Comparison of ENCODE assay signal across 34 cellular contexts in genomic region chr13:93655132-93655531, GRCh38.
"Had no signal": no experiment of that assay in that cellular context is flagged by ENCODE, and none has a peak within 500 bp of the region (broad histone marks: within the 10 kb centered on the region; RNA-seq: fewer than 3 reads in every experiment).

No MANE protein-coding gene starts in this region.

- H3K27me3 Mint-ChIP-seq: activated B cell treated with CpG ODN at 0.5 μM for 24 hours; activated CD8-positive, alpha-beta memory T cell treated with anti-CD3 and anti-CD28 coated beads, Interleukin-2, amount 10 ng/mL, durations not matched to agents 7 days and 5 days; activated CD8-positive, alpha-beta T cell treated with anti-CD3 and anti-CD28 coated beads for 36 hours; activated naive CD4-positive, alpha-beta T cell treated with anti-CD3 and anti-CD28 coated beads, Interleukin-2, amount 50 U/mL, for 24 hours; activated naive CD8-positive, alpha-beta T cell treated with anti-CD3 and anti-CD28 coated beads for 36 hours; activated naive CD8-positive, alpha-beta T cell treated with anti-CD3 and anti-CD28 coated beads, Interleukin-2, amount 50 U/mL, for 24 hours; effector memory CD8-positive, alpha-beta T cell had no signal

- H3K27ac Mint-ChIP-seq: activated B cell treated with CpG ODN at 0.5 μM for 24 hours; activated CD8-positive, alpha-beta memory T cell treated with anti-CD3 and anti-CD28 coated beads, Interleukin-2, amount 10 ng/mL, durations not matched to agents 7 days and 5 days; activated CD8-positive, alpha-beta T cell treated with anti-CD3 and anti-CD28 coated beads for 36 hours; activated naive CD4-positive, alpha-beta T cell treated with anti-CD3 and anti-CD28 coated beads for 36 hours; activated naive CD4-positive, alpha-beta T cell treated with anti-CD3 and anti-CD28 coated beads, Interleukin-2, amount 50 U/mL, for 24 hours; activated naive CD8-positive, alpha-beta T cell treated with anti-CD3 and anti-CD28 coated beads for 36 hours; activated naive CD8-positive, alpha-beta T cell treated with anti-CD3 and anti-CD28 coated beads, Interleukin-2, amount 50 U/mL, for 24 hours; activated T-helper 1 cell treated with anti-CD3 and anti-CD28 coated beads, Interleukin-12 subunit alpha, Interleukin-12 subunit beta, Interleukin-2, Interleukin-4 antibody, amounts not matched to agents 30 ng/mL and 10 ng/mL and 1 ng/mL, durations not matched to agents 14 hours and 24 hours and 36 hours; activated T-helper 2 cell treated with anti-CD3 and anti-CD28 coated beads, Interferon-gamma antibody, Interleukin-2, Interleukin-4, amounts not matched to agents 10 μg/mL and 5 μg/mL and 100 μg/mL, durations not matched to agents 14 hours and 24 hours and 36 hours; effector memory CD8-positive, alpha-beta T cell; T-helper 2 cell treated with Interferon-gamma antibody and Interleukin-4, amounts not matched to agents 5 μg/mL and 100 μg/mL, for 36 hours had no signal

- H3K36me3 ChIP-seq: adrenal gland, esophagus muscularis mucosa, gastrocnemius medialis had no signal

- H3K4me3 ChIP-seq: adrenal gland, body of pancreas, esophagus muscularis mucosa, gastrocnemius medialis had no signal

- H3K4me1 Mint-ChIP-seq: activated B cell treated with CpG ODN at 0.5 μM for 24 hours; activated CD8-positive, alpha-beta memory T cell treated with anti-CD3 and anti-CD28 coated beads, Interleukin-2, amount 10 ng/mL, durations not matched to agents 7 days and 5 days; activated naive CD4-positive, alpha-beta T cell treated with anti-CD3 and anti-CD28 coated beads, Interleukin-2, amount 50 U/mL, for 24 hours; activated naive CD8-positive, alpha-beta T cell treated with anti-CD3 and anti-CD28 coated beads for 36 hours; activated naive CD8-positive, alpha-beta T cell treated with anti-CD3 and anti-CD28 coated beads, Interleukin-2, amount 50 U/mL, for 24 hours had no signal

- DNase-seq: activated B cell treated with CpG ODN at 0.5 μM for 24 hours; activated CD4-positive, alpha-beta T cell treated with anti-CD3 and anti-CD28 coated beads for 48 hours; activated CD4-positive, alpha-beta T cell treated with anti-CD3 and anti-CD28 coated beads, Interleukin-2, amount 50 U/mL, for 1 hour; activated CD4-positive, alpha-beta T cell treated with anti-CD3 and anti-CD28 coated beads, Interleukin-2, amount 50 U/mL, for 48 hours; activated CD8-positive, alpha-beta memory T cell treated with anti-CD3 and anti-CD28 coated beads, Interleukin-2, amount 10 ng/mL, durations not matched to agents 7 days and 5 days; activated CD8-positive, alpha-beta memory T cell treated with anti-CD3 and anti-CD28 coated beads, Interleukin-2, amount 50 U/mL, for 4 hours; activated CD8-positive, alpha-beta T cell treated with anti-CD3 and anti-CD28 coated beads for 36 hours; activated effector memory CD4-positive, alpha-beta T cell treated with anti-CD3 and anti-CD28 coated beads, Interleukin-2, amount 50 U/mL, for 16 hours; activated naive CD4-positive, alpha-beta T cell treated with anti-CD3 and anti-CD28 coated beads for 36 hours; activated naive CD8-positive, alpha-beta T cell treated with anti-CD3 and anti-CD28 coated beads for 36 hours; activated naive CD8-positive, alpha-beta T cell treated with anti-CD3 and anti-CD28 coated beads, Interleukin-2, amount 50 U/mL, for 24 hours; activated T-cell treated with anti-CD3 and anti-CD28 coated beads, Interleukin-2, amount 50 U/mL, for 1 hour; activated T-cell treated with anti-CD3 and anti-CD28 coated beads, Interleukin-2, amount 50 U/mL, for 48 hours; adrenal gland; amygdala; aorta; body of pancreas; caudate nucleus; cortex of kidney; dermis blood vessel endothelial cell; effector CD4-positive, alpha-beta T cell; effector memory CD8-positive, alpha-beta T cell; erythroblast; foreskin keratinocyte; gastrocnemius medialis; hippocampal formation; T1000; WERI-Rb-1 had no signal

- H3K27me3 ChIP-seq: adrenal gland, body of pancreas, esophagus muscularis mucosa, foreskin keratinocyte, gastrocnemius medialis had no signal

- H3K4me1 ChIP-seq: adrenal gland, body of pancreas, esophagus muscularis mucosa, foreskin keratinocyte, gastrocnemius medialis had no signal

- H3K9me3 Mint-ChIP-seq: activated CD8-positive, alpha-beta T cell treated with anti-CD3 and anti-CD28 coated beads for 36 hours; activated naive CD4-positive, alpha-beta T cell treated with anti-CD3 and anti-CD28 coated beads for 36 hours; activated naive CD8-positive, alpha-beta T cell treated with anti-CD3 and anti-CD28 coated beads for 36 hours; activated T-helper 1 cell treated with anti-CD3 and anti-CD28 coated beads, Interleukin-12 subunit alpha, Interleukin-12 subunit beta, Interleukin-2, Interleukin-4 antibody, amounts not matched to agents 30 ng/mL and 10 ng/mL and 1 ng/mL, durations not matched to agents 14 hours and 24 hours and 36 hours; activated T-helper 2 cell treated with anti-CD3 and anti-CD28 coated beads, Interferon-gamma antibody, Interleukin-2, Interleukin-4, amounts not matched to agents 10 μg/mL and 5 μg/mL and 100 μg/mL, durations not matched to agents 14 hours and 24 hours and 36 hours; effector memory CD8-positive, alpha-beta T cell; T-helper 2 cell treated with Interferon-gamma antibody and Interleukin-4, amounts not matched to agents 5 μg/mL and 100 μg/mL, for 36 hours had no signal

- H3K27ac ChIP-seq: adrenal gland, body of pancreas, esophagus muscularis mucosa, foreskin keratinocyte, gastrocnemius medialis, WERI-Rb-1 had no signal

- ATAC-seq: activated CD4-positive, CD25-positive, alpha-beta regulatory T cell treated with anti-CD3 and anti-CD28 coated beads, Interleukin-2, amount 50 U/mL, for 24 hours; activated CD8-positive, alpha-beta memory T cell treated with anti-CD3 and anti-CD28 coated beads, Interleukin-2, amount 10 ng/mL, durations not matched to agents 7 days and 5 days; activated CD8-positive, alpha-beta T cell treated with anti-CD3 and anti-CD28 coated beads for 36 hours; activated naive CD8-positive, alpha-beta T cell treated with anti-CD3 and anti-CD28 coated beads, Interleukin-2, amount 50 U/mL, for 24 hours; body of pancreas; effector memory CD8-positive, alpha-beta T cell; foreskin keratinocyte; gastrocnemius medialis had no signal

- H3K36me3 Mint-ChIP-seq: activated CD8-positive, alpha-beta memory T cell treated with anti-CD3 and anti-CD28 coated beads, Interleukin-2, amount 10 ng/mL, durations not matched to agents 7 days and 5 days; activated naive CD4-positive, alpha-beta T cell treated with anti-CD3 and anti-CD28 coated beads, Interleukin-2, amount 50 U/mL, for 24 hours; activated naive CD8-positive, alpha-beta T cell treated with anti-CD3 and anti-CD28 coated beads for 36 hours had no signal

- H3K4me3 Mint-ChIP-seq: activated B cell treated with CpG ODN at 0.5 μM for 24 hours; activated CD8-positive, alpha-beta memory T cell treated with anti-CD3 and anti-CD28 coated beads, Interleukin-2, amount 10 ng/mL, durations not matched to agents 7 days and 5 days; activated CD8-positive, alpha-beta T cell treated with anti-CD3 and anti-CD28 coated beads for 36 hours; activated naive CD4-positive, alpha-beta T cell treated with anti-CD3 and anti-CD28 coated beads for 36 hours; activated naive CD4-positive, alpha-beta T cell treated with anti-CD3 and anti-CD28 coated beads, Interleukin-2, amount 50 U/mL, for 24 hours; activated naive CD8-positive, alpha-beta T cell treated with anti-CD3 and anti-CD28 coated beads for 36 hours; activated naive CD8-positive, alpha-beta T cell treated with anti-CD3 and anti-CD28 coated beads, Interleukin-2, amount 50 U/mL, for 24 hours; activated T-helper 1 cell treated with anti-CD3 and anti-CD28 coated beads, Interleukin-12 subunit alpha, Interleukin-12 subunit beta, Interleukin-2, Interleukin-4 antibody, amounts not matched to agents 30 ng/mL and 10 ng/mL and 1 ng/mL, durations not matched to agents 14 hours and 24 hours and 36 hours; effector memory CD8-positive, alpha-beta T cell; T-helper 2 cell treated with Interferon-gamma antibody and Interleukin-4, amounts not matched to agents 5 μg/mL and 100 μg/mL, for 36 hours had no signal
